In the genomic region with DNA sequence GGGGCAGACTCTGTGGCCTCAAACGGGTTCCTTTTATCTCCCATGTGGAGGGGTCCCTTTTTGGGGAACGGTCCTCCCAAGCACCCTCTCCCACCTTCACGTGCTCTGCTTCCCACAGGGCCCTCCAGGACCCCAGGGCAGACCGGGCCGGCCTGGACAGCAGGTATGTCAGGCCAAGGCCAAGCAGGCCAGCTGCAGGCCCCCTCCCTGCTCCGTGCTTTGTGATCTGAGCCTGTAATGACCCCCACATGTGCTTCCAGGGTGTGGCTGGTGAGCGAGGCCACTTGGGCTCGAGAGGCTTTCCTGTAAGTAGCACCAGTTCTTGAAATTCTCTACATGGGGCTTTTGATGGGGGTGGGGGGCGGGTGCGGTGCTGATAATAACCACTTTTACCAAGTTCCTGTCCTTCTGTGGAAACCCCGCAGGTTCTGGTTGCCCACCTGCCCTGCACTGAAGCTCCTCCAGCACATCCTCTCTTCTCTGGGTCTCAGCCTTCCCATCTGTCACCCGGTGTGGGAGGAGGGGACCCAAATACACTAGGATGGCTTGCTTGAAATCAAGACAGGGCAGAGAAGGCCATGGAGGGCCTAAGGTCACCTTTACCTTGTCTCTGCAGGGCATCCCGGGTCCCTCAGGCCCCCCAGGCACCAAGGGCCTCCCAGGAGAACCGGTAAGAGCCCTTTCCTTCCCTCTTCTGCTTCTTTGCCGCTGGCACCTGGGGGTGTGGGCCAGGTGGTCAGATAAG, we compare ENCODE assay signal across 28 cellular contexts. TPM values are rescaled to one million over a fixed set of nuclear protein-coding genes. Genes with fewer than 3 reads are reported as not detected.
"Had no signal": no experiment of that assay in that cellular context is flagged by ENCODE, and none has a peak within 500 bp of the region (broad histone marks: within the 10 kb centered on the region; RNA-seq: fewer than 3 reads in every experiment).

No MANE protein-coding gene starts in this region.

- H3K36me3 ChIP-seq: ascending aorta had no signal

- H3K4me1 ChIP-seq: ascending aorta, body of pancreas had no signal

- H3K4me3 ChIP-seq: ascending aorta, body of pancreas had no signal

- H3K9ac ChIP-seq: KMS-11 had no signal

- ATAC-seq: activated naive CD4-positive, alpha-beta T cell treated with anti-CD3 and anti-CD28 coated beads, Interleukin-2, amount 50 U/mL, for 72 hours; activated naive CD8-positive, alpha-beta T cell treated with anti-CD3 and anti-CD28 coated beads, Interleukin-2, amount 50 U/mL, for 24 hours; activated T-cell treated with anti-CD3 and anti-CD28 coated beads, Interleukin-2, amount 50 U/mL, for 4 hours; body of pancreas; T-cell had no signal

- DNase-seq: activated CD4-positive, alpha-beta memory T cell treated with anti-CD3 and anti-CD28 coated beads for 36 hours; activated CD4-positive, alpha-beta T cell treated with anti-CD3 and anti-CD28 coated beads, Interleukin-2, amount 10 ng/mL, durations not matched to agents 7 days and 5 days; activated CD4-positive, CD25-positive, alpha-beta regulatory T cell; activated CD8-positive, alpha-beta memory T cell treated with anti-CD3 and anti-CD28 coated beads for 24 hours; activated effector memory CD4-positive, alpha-beta T cell treated with anti-CD3 and anti-CD28 coated beads, Interleukin-2, amount 50 U/mL, for 16 hours; activated naive CD4-positive, alpha-beta T cell treated with Interleukin-2 at 50 U/mL for 16 hours; activated naive CD8-positive, alpha-beta T cell treated with anti-CD3 and anti-CD28 coated beads, Interleukin-2, amount 50 U/mL, for 24 hours; activated T-cell treated with anti-CD3 and anti-CD28 coated beads, Interleukin-2, amount 50 U/mL, for 4 hours; amniotic stem cell; body of pancreas; central memory CD4-positive, alpha-beta T cell; NCI-H1092; NCI-H1417 treated with DMSO at 0.1 percent for 48 hours; NCI-H187; NCI-H2081; NCI-H510A treated with DMSO at 0.1 percent for 48 hours; NCI-H748 treated with DMSO at 0.1 percent for 48 hours; SIG-M5; T-cell; T-helper 2 cell; T1000 had no signal

- H3K27ac ChIP-seq: ascending aorta, body of pancreas, KMS-11 had no signal

- H3K9me3 ChIP-seq: ascending aorta, body of pancreas had no signal

- H3K27me3 ChIP-seq: ascending aorta, body of pancreas had no signal

- H3K4me2 ChIP-seq: KMS-11 had no signal

RNA-seq across cellular contexts. Expression of gene ORM1, which starts 57.9 kb away (rescaled TPM):
- total RNA-seq: activated CD4-positive, alpha-beta memory T cell treated with anti-CD3 and anti-CD28 coated beads for 36 hours; activated CD4-positive, alpha-beta T cell treated with anti-CD3 and anti-CD28 coated beads, Interleukin-2, amount 10 ng/mL, durations not matched to agents 7 days and 5 days; activated naive CD4-positive, alpha-beta T cell treated with anti-CD3 and anti-CD28 coated beads, Interleukin-2, amount 50 U/mL, for 72 hours; bronchial epithelial cell; MCF 10A; OCI-LY7; RPMI7951 had no signal
